ENCODE assay signal across 12 cellular contexts in the genomic region with DNA sequence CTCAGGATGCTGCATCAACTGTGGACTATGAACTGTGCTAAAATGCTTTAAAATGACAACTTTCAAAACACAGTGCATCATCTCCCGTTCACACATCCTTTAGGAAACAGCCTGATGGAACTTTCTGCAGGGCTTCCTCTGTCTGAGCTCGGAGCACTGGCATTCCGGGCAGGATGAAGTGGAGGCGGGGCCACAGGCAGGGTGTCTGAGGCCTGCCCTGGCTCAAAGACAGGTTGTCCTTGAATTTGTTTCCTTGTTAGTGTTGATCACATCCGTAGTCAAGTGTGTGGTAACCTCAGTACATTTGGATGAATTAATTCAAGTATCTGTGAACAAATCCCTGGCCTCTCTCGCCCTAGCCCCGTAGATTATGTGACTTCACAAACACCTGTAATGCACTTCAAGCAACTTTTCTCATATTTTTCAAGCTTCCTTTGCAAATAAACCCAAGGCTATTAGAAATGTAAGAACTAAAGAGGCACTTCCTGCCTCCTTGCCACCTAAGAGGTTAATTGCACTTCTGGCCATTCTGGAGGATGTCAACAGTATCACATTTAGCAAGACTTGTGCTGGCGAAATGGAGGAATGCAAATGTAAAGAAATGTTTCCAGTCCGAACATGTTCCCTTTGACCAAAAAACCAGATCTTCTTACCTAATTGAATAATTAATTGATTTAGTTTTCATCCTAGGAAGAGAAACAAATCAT. TPM values are rescaled to one million over a fixed set of nuclear protein-coding genes. Genes with fewer than 3 reads are reported as not detected.
DNase-seq lines count a peak whose midpoint lies in the region; ATAC-seq and TF ChIP-seq lines count a peak whose summit lies in the region.
"Had no signal": no experiment of that assay in that cellular context is flagged by ENCODE, and none has a peak within 500 bp of the region (broad histone marks: within the 10 kb centered on the region; RNA-seq: fewer than 3 reads in every experiment).

No MANE protein-coding gene starts in this region.

- ATAC-seq in left lobe of liver (peak; percentile 45), HG02970 (IDR thresholded peaks at IDR 0.05; ENCODE audit: low FRiP score, unreplicated experiment) (no peak)

- 45% methylated on average over 9 of the region's 9 CpGs for WGBS in suprapubic skin

- TF ChIP-seq EP300 in suprapubic skin (IDR thresholded peaks at IDR 0.05), result no peak

- H3K27me3 ChIP-seq in ascending aorta, result no peaks in the 10 kb centered on the region
- no peaks in the 10 kb centered on the region for H3K27me3 ChIP-seq in suprapubic skin

- H3K27ac ChIP-seq in ascending aorta (peak overlapping the region; percentile 90 to 99), suprapubic skin (peak overlapping the region; percentile 85)

- TF ChIP-seq CTCF in ascending aorta (IDR thresholded peaks at IDR 0.05) (no peak), suprapubic skin (IDR thresholded peaks at IDR 0.05) (no peak)

- peaks cover 8 to 49% of the 10 kb centered on the region in 2 donors for H3K4me1 ChIP-seq in ascending aorta
- peaks cover 33% of the 10 kb centered on the region for H3K4me1 ChIP-seq in suprapubic skin

- intact Hi-C loops in ascending aorta (cut with DNase I), result no loop called here

- no peaks in the 10 kb centered on the region for H3K36me3 ChIP-seq in ascending aorta
- no peaks in the 10 kb centered on the region for H3K36me3 ChIP-seq in suprapubic skin

- TF ChIP-seq POLR2A in suprapubic skin (IDR thresholded peaks at IDR 0.05), result no peak

- DNase-seq in M059J (ENCODE audit: low read depth), result peak; percentile 23
- DNase-seq in ascending aorta (ENCODE audit: low spot score in 2 of 2), result no peak
- DNase-seq in left lobe of liver (ENCODE audit: low spot score), result no peak
- no peak for DNase-seq in suprapubic skin (ENCODE audit: low spot score in 2 of 2)
- DNase-seq in NCI-H526 (lab: John Stamatoyannopoulos, UW), result no peak
- no peak for DNase-seq in stimulated activated CD4-positive, alpha-beta T cell treated with anti-CD3 and anti-CD28 coated beads, Interleukin-1b, Interleukin-23, amount 100 ng/mL, for 48 hours
- DNase-seq in activated CD4-positive, CD25-positive, alpha-beta regulatory T cell treated with anti-CD3 and anti-CD28 coated beads, Interleukin-2, amount 50 U/mL, for 72 hours, result no peak
- DNase-seq: activated CD4-positive, alpha-beta T cell treated with anti-CD3 and anti-CD28 coated beads, Interleukin-2, amount 50 U/mL, for 4 hours; foreskin fibroblast had no signal

- H3K9me3 ChIP-seq in ascending aorta (no peaks in the 10 kb centered on the region), suprapubic skin (no peaks in the 10 kb centered on the region)

- H3K4me3 ChIP-seq in ascending aorta (peak overlapping the region; percentile 32 to 44), suprapubic skin (peak overlapping the region; percentile 43)

RNA-seq across cellular contexts. Expression of a gene that starts 3.1 kb away (rescaled TPM):
- total RNA-seq in M059J (2014; rRNA removed; shearing (Covaris generic)), result 0.96 and 1.5 TPM in 2 replicates
- total RNA-seq in ascending aorta (206 TPM), left lobe of liver (4.8 TPM), suprapubic skin (10 to 100 TPM in 3 of 4 donors, 1 to 10 TPM in 1; 8.1 to 25.1 (median 16.2) TPM)
- total RNA-seq: osteoblast had no signal

RNA-seq across cellular contexts. Expression of a gene that starts 33.5 kb away (rescaled TPM):
- 31.5 and 45.2 TPM in 2 replicates for total RNA-seq in M059J (2014; rRNA removed; shearing (Covaris generic))
- total RNA-seq in ascending aorta (326 TPM), left lobe of liver (2.2 TPM), suprapubic skin (100 to 1,000 TPM in 3 of 4 donors, 10 to 100 TPM in 1; 39.7 to 329 (median 241) TPM)

RNA-seq across cellular contexts. Expression of a gene that starts 47.9 kb away (rescaled TPM):
- total RNA-seq in M059J (2014; rRNA removed; shearing (Covaris generic)), result not detected in 2 replicates
- not detected for total RNA-seq in ascending aorta
- total RNA-seq in left lobe of liver, result not detected
- not detected for total RNA-seq in suprapubic skin
- total RNA-seq: aorta, osteoblast had no signal

Comparison
In these comparisons a context has a peak if more than half of its experiments do, and no peak if none do; other contexts are left out.
1. RNA of a gene that starts 33.5 kb away (total RNA-seq): 326 TPM in ascending aorta (single experiment), 39.7 to 329 TPM in suprapubic skin and 31.5 to 45.2 TPM in M059J; 2.2 TPM in left lobe of liver (single experiment); every median in the first group is over 10 times any median in the second.